In genomic region chr1:37946703-37947360, GRCh38 we compare ENCODE assay signal across 8 cellular contexts. TPM values are rescaled to one million over a fixed set of nuclear protein-coding genes. Genes with fewer than 3 reads are reported as not detected.
DNase-seq lines count a peak whose midpoint lies in the region; ATAC-seq and TF ChIP-seq lines count a peak whose summit lies in the region.

Gene INPP5B, minus strand, starts transcription at chr1:37947053. Its CDS starts 745 bp downstream, at chr1:37946308.

- H3K9me3 Mint-ChIP-seq in activated CD4-positive, alpha-beta T cell treated with anti-CD3 and anti-CD28 coated beads, Interleukin-2, amount 10 ng/mL, durations not matched to agents 24 days and 14 days = no peaks in the 10 kb centered on the region

- H3K27ac ChIP-seq in left lung = peak within 1 kb of the TSS; percentile 83 to 87

- intact Hi-C loops in activated CD4-positive, alpha-beta T cell treated with anti-CD3 and anti-CD28 coated beads, Interleukin-2, amount 10 ng/mL, durations not matched to agents 24 days and 14 days (cut with micrococcal nuclease) = loop anchor here (1.0 kb wide), 1 partner anchor 16 kb away; no protein-coding TSS in a partner anchor
- intact Hi-C loops in left lung (cut with DNase I) = no loop called here

- H3K27ac Mint-ChIP-seq in activated CD4-positive, alpha-beta T cell treated with anti-CD3 and anti-CD28 coated beads, Interleukin-2, amount 10 ng/mL, durations not matched to agents 24 days and 14 days = peak within 1 kb of the TSS; percentile 99

- ATAC-seq in GM21825 (IDR thresholded peaks at IDR 0.05; ENCODE audit: unreplicated experiment) (peak; percentile 76), left lung (peak; percentile 98)

- peaks cover 0 to 23% of the 10 kb centered on the region in 2 donors for H3K4me1 ChIP-seq in left lung

- H3K4me1 Mint-ChIP-seq in activated CD4-positive, alpha-beta T cell treated with anti-CD3 and anti-CD28 coated beads, Interleukin-2, amount 10 ng/mL, durations not matched to agents 24 days and 14 days = peaks cover 13% of the 10 kb centered on the region

- peak; percentile 84 for DNase-seq in ELR (ENCODE audit: low read depth)
- peak; percentile 79 for DNase-seq in MV-4-11 (lab: John Stamatoyannopoulos, UW)
- DNase-seq in activated CD4-positive, alpha-beta T cell treated with anti-CD3 and anti-CD28 coated beads, Interleukin-2, amount 10 ng/mL, durations not matched to agents 24 days and 14 days = peak; percentile 93
- peak; percentile 83 for DNase-seq in dedifferentiated amniotic fluid mesenchymal stem cell (ENCODE audit: extremely low spot score)
- peak; percentile 93 to 94 for DNase-seq in left lung
- peak; percentile 75 to 79 for DNase-seq in stimulated activated CD4-positive, alpha-beta T cell treated with anti-CD3 and anti-CD28 coated beads, Interleukin-2, amount 100 ng/mL, for 24 hours
- no peak for DNase-seq in NCI-H1694 (lab: John Stamatoyannopoulos, UW)

- peak within 1 kb of the TSS; percentile 96 for H3K4me3 Mint-ChIP-seq in activated CD4-positive, alpha-beta T cell treated with anti-CD3 and anti-CD28 coated beads, Interleukin-2, amount 10 ng/mL, durations not matched to agents 24 days and 14 days

- no peaks in the 10 kb centered on the region for H3K27me3 ChIP-seq in left lung

- H3K27me3 Mint-ChIP-seq in activated CD4-positive, alpha-beta T cell treated with anti-CD3 and anti-CD28 coated beads, Interleukin-2, amount 10 ng/mL, durations not matched to agents 24 days and 14 days = no peaks in the 10 kb centered on the region

- H3K9me3 ChIP-seq in left lung = no peaks in the 10 kb centered on the region

- H3K36me3 Mint-ChIP-seq in activated CD4-positive, alpha-beta T cell treated with anti-CD3 and anti-CD28 coated beads, Interleukin-2, amount 10 ng/mL, durations not matched to agents 24 days and 14 days (ENCODE audit: low read depth) = peaks cover 6% of the 10 kb centered on the region

- TF ChIP-seq CTCF in left lung (IDR thresholded peaks at IDR 0.05) = peak in 1 of 2 donors; percentile 26

- H3K4me3 ChIP-seq in left lung = peak within 1 kb of the TSS; percentile 48 to 81

- peaks cover 0 to 31% of the 10 kb centered on the region in 2 donors for H3K36me3 ChIP-seq in left lung

RNA-seq across cellular contexts. Expression of gene INPP5B, which starts in this region (rescaled TPM):
- 23.8 and 27.2 TPM in 2 replicates for total RNA-seq in activated CD4-positive, alpha-beta T cell treated with anti-CD3 and anti-CD28 coated beads, Interleukin-2, amount 10 ng/mL, durations not matched to agents 24 days and 14 days
- 10 to 100 TPM; 27.4 to 33.1 TPM for total RNA-seq in left lung
